Comparison of ENCODE assay signal across 31 cellular contexts in genomic region chr22:32808038-32808445, GRCh38. TPM values are rescaled to one million over a fixed set of nuclear protein-coding genes. Genes with fewer than 3 reads are reported as not detected.
DNase-seq lines count a peak whose midpoint lies in the region; ATAC-seq, FAIRE-seq and TF ChIP-seq lines count a peak whose summit lies in the region.
"Had no signal": no experiment of that assay in that cellular context is flagged by ENCODE, and none has a peak within 500 bp of the region (broad histone marks: within the 10 kb centered on the region; RNA-seq: fewer than 3 reads in every experiment).

No MANE protein-coding gene starts in this region.

- in situ Hi-C loops in GM23248 (cut with MboI) (no loop called here), transverse colon (cut with MboI; ENCODE audit: low pct_ligation_motif_present in 1 of 4, low pct_unique_long_range_greater_than_20kb in 1 of 4, low sequenced_read_pairs in 3 of 4) (no loop called here)

- DNase-seq in GM23248: peak; percentile 24
- DNase-seq in breast epithelium (ENCODE audit: low spot score in 2 of 2): no peak
- DNase-seq in lung (ENCODE audit: low spot score): no peak
- peak; percentile 69 for DNase-seq in small intestine
- no peak for DNase-seq in transverse colon
- DNase-seq in NCI-H774 (lab: John Stamatoyannopoulos, UW): no peak
- no peak for DNase-seq in HTR-8/SVneo (ENCODE audit: insufficient read length, low spot score)
- no peak for DNase-seq in activated naive CD4-positive, alpha-beta T cell treated with anti-CD3 and anti-CD28 coated beads, Interleukin-2, amount 50 U/mL, for 16 hours
- DNase-seq: ACHN; activated CD4-positive, alpha-beta T cell treated with anti-CD3 and anti-CD28 coated beads, Interleukin-2, amount 50 U/mL, for 48 hours; activated CD4-positive, CD25-positive, alpha-beta regulatory T cell; aorta; cortex of kidney; DMS153; effector memory CD8-positive, alpha-beta T cell; foreskin melanocyte; hippocampal formation; NCI-H1048; NCI-H1930; NCI-H524 treated with DMSO at 0.1 percent for 48 hours; SJCRH30; stimulated activated CD4-positive, alpha-beta T cell treated with anti-CD3 and anti-CD28 coated beads, Interleukin-15, amount 100 ng/mL, for 24 hours; stimulated activated naive B cell treated with anti-CD40 and anti-IgM and Interleukin-4, amounts not matched to agents 10 μg/mL and 1 μg/mL and 100 μg/mL, for 72 hours; testis had no signal

- ATAC-seq in lung (ENCODE audit: insufficient read depth, low FRiP score): no peak
- ATAC-seq: effector memory CD8-positive, alpha-beta T cell; Panc1; sciatic nerve; stimulated activated naive B cell treated with anti-CD40 and anti-IgM and Interleukin-4, amounts not matched to agents 10 μg/mL and 1 μg/mL and 100 μg/mL, for 72 hours had no signal

- H2AFZ ChIP-seq in GM23248: no peak overlapping the region
- H2AFZ ChIP-seq: parathyroid adenoma had no signal

- H3K4me3 ChIP-seq in GM23248 (peak overlapping the region; percentile 6; the same call in 1 of the 2 replicates), breast epithelium (peak overlapping the region in 2 of 3 donors; percentile 3 to 43), lung (no peak overlapping the region), small intestine (ENCODE audit: low read depth in 1 of 2, low read length in 2 of 2) (no peak overlapping the region), transverse colon (no peak overlapping the region)
- H3K4me3 ChIP-seq: cardiac muscle cell, SJCRH30, testis had no signal

- H3K4me1 ChIP-seq in GM23248 (ENCODE audit: insufficient read depth) (peaks cover 52% of the 10 kb centered on the region), breast epithelium (no peaks in the 10 kb centered on the region), lung (ENCODE audit: control insufficient read depth in 2 of 2, insufficient read depth in 2 of 2, low read length in 2 of 2) (peaks cover 25 to 39% of the 10 kb centered on the region in 2 donors), small intestine (ENCODE audit: control insufficient read depth in 2 of 2, insufficient read depth in 1 of 2, low read depth in 1 of 2, low read length in 1 of 2) (no peaks in the 10 kb centered on the region), transverse colon (peaks cover 8 to 44% (median 20%) of the 10 kb centered on the region in 4 donors)

- H3K9me3 ChIP-seq in GM23248 (ENCODE audit: low read depth) (no peaks in the 10 kb centered on the region), breast epithelium (no peaks in the 10 kb centered on the region), lung (ENCODE audit: control insufficient read depth in 2 of 2, insufficient read depth in 1 of 2, low read length in 1 of 2) (no peaks in the 10 kb centered on the region), small intestine (ENCODE audit: control insufficient read depth, low read depth) (no peaks in the 10 kb centered on the region), transverse colon (no peaks in the 10 kb centered on the region)
- H3K9me3 ChIP-seq: SJCRH30, testis had no signal

- 64 to 70% methylated on average over 4 of the region's 4 CpGs for WGBS in GM23248 (ENCODE audit: low coverage in 1 of 2, low lambda C conversion rate in 2 of 2, missing lambda C conversion rate in 2 of 2), 2 experiments
- WGBS in lung, 2 donors: 60 to 80% methylated on average over 4 of the region's 4 CpGs
- WGBS in small intestine, 3 donors: 22 to 42% (median 27%) methylated on average over 4 of the region's 4 CpGs
- 40% methylated on average over 4 of the region's 4 CpGs; no CpG with 5 or more reads in 1 of the 2 donors for WGBS in transverse colon (ENCODE audit: low coverage in 1 of 2), 2 donors

- H3K4me2 ChIP-seq in GM23248 (ENCODE audit: unreplicated experiment): peak overlapping the region; percentile 26

- FAIRE-seq in small intestine (lab: Jason Lieb, UNC) (no peak), HTR-8/SVneo (lab: Jason Lieb, UNC) (no peak)

- no peak for TF ChIP-seq EP300 in transverse colon (IDR thresholded peaks at IDR 0.05; ENCODE audit: low read depth)

- H3K27ac ChIP-seq in GM23248 (peak overlapping the region; percentile 62), breast epithelium (peak overlapping the region in 1 of 2 donors; percentile 14), lung (ENCODE audit: low read depth in 1 of 2, low read length in 1 of 2) (peak overlapping the region; percentile 9 to 50), small intestine (ENCODE audit: low read depth in 1 of 2, low read length in 1 of 2) (no peak overlapping the region), transverse colon (peak overlapping the region in 1 of 4 donors; percentile 12)
- H3K27ac ChIP-seq: cardiac muscle cell, parathyroid adenoma, SJCRH30, testis had no signal

- no peaks in the 10 kb centered on the region for H3K9me2 ChIP-seq in GM23248 (ENCODE audit: insufficient read depth)

- no peaks in the 10 kb centered on the region for H3K27me3 ChIP-seq in GM23248 (replicated peaks; ENCODE audit: insufficient read depth)
- H3K27me3 ChIP-seq in breast epithelium: no peaks in the 10 kb centered on the region
- no peaks in the 10 kb centered on the region for H3K27me3 ChIP-seq in lung (ENCODE audit: control insufficient read depth, insufficient read depth)
- H3K27me3 ChIP-seq in small intestine (ENCODE audit: control insufficient read depth in 2 of 2, insufficient read depth in 2 of 2, low read length in 2 of 2): peaks cover 0 to 6% of the 10 kb centered on the region in 2 donors
- H3K27me3 ChIP-seq in transverse colon: peaks cover 5% of the 10 kb centered on the region
- H3K27me3 ChIP-seq: cardiac muscle cell, SJCRH30, testis had no signal

- H3F3A ChIP-seq in GM23248 (ENCODE audit: insufficient read depth): peaks cover 95% of the 10 kb centered on the region

- intact Hi-C loops in breast epithelium (cut with DNase I; ENCODE audit: low total_unique reads) (no loop called here), transverse colon (cut with DNase I; ENCODE audit: low total_unique reads) (no loop called here)

- peaks cover 98% of the 10 kb centered on the region for H3K79me2 ChIP-seq in GM23248 (ENCODE audit: insufficient read depth)

- peaks cover 20% of the 10 kb centered on the region for H3K36me3 ChIP-seq in GM23248 (ENCODE audit: low read depth)
- no peaks in the 10 kb centered on the region for H3K36me3 ChIP-seq in breast epithelium
- no peaks in the 10 kb centered on the region for H3K36me3 ChIP-seq in lung (ENCODE audit: control insufficient read depth in 2 of 2, insufficient read depth in 2 of 2, low read length in 2 of 2)
- no peaks in the 10 kb centered on the region for H3K36me3 ChIP-seq in small intestine (ENCODE audit: control insufficient read depth in 2 of 2, insufficient read depth in 2 of 2, low read length in 2 of 2)
- no peaks in the 10 kb centered on the region for H3K36me3 ChIP-seq in transverse colon
- H3K36me3 ChIP-seq: cardiac muscle cell had no signal

- no peak for TF ChIP-seq POLR2A in breast epithelium (IDR thresholded peaks at IDR 0.05)
- no peak for TF ChIP-seq POLR2A in transverse colon (IDR thresholded peaks at IDR 0.05)

- TF ChIP-seq CTCF in breast epithelium (IDR thresholded peaks at IDR 0.05) (no peak), lung (IDR thresholded peaks at IDR 0.05; ENCODE audit: control extremely low read depth, extremely low read depth) (no peak), transverse colon (IDR thresholded peaks at IDR 0.05) (no peak)

- H3K9ac ChIP-seq in GM23248: 0 out of 2 replicates have a peak overlapping the region, but pooled peaks have one; percentile 18
- H3K9ac ChIP-seq: parathyroid adenoma had no signal

- H4K20me1 ChIP-seq in GM23248 (ENCODE audit: insufficient read depth): peaks cover 66% of the 10 kb centered on the region

RNA-seq across cellular contexts. Expression of gene TIMP3, which starts 6.5 kb away (rescaled TPM):
- total RNA-seq in GM23248 (2014; rRNA removed; shearing (Covaris generic)): 1,244 and 1,254 TPM in 2 replicates
- polyA plus RNA-seq in GM23248 (2016; fragmentation: Nextera tagmentation; extraction: Ambion mirVana) (1,465 and 1,490 TPM in 2 replicates), lung (100 to 1,000 TPM; 129 to 227 TPM), small intestine (100 to 1,000 TPM in 1 of 3 donors, 1 to 10 TPM in 2; 1.8 to 118 (median 5.1) TPM)
- total RNA-seq in breast epithelium (1,000 to 10,000 TPM in 1 of 3 donors, 100 to 1,000 TPM in 2; 269 to 1,246 (median 290) TPM), lung (100 to 1,000 TPM; 251 to 547 TPM), transverse colon (100 to 1,000 TPM in 1 of 4 donors, 10 to 100 TPM in 3; 49.7 to 158 (median 62.4) TPM)
- total RNA-seq: activated T-helper 1 cell treated with anti-CD3 and anti-CD28 coated beads, Interleukin-12 subunit alpha, Interleukin-12 subunit beta, Interleukin-2, Interleukin-4 antibody, amounts not matched to agents 30 ng/mL and 10 ng/mL and 1 ng/mL, durations not matched to agents 14 hours and 24 hours and 36 hours; natural killer cell treated with Interleukin-12 subunit alpha and Interleukin-12 subunit beta and Interleukin-15 and Interleukin-18, amount 100 ng/mL, for 72 hours had no signal
- polyA plus RNA-seq: IgD-negative memory B cell had no signal

Comparison
In these comparisons a context has a peak if more than half of its experiments do, and no peak if none do; other contexts are left out.
1. DNase-seq: peak in GM23248 (single experiment) and small intestine (single experiment); none in breast epithelium (0 of 2), lung (single experiment), transverse colon (single experiment), NCI-H774 (single experiment), HTR-8/SVneo (single experiment) and activated naive CD4-positive, alpha-beta T cell treated with anti-CD3 and anti-CD28 coated beads, Interleukin-2, amount 50 U/mL, for 16 hours (single experiment).
2. H3K27ac ChIP-seq: peak in GM23248 (single experiment) and lung (2 of 2); none in small intestine (0 of 2).
3. H3K4me3 ChIP-seq: peak in GM23248 (single experiment) and breast epithelium (2 of 3); none in lung (single experiment), small intestine (0 of 2) and transverse colon (0 of 4).